8 cellular contexts compared by ENCODE assay signal in genomic region chr17:65022751-65023421, GRCh38. TPM values are rescaled to one million over a fixed set of nuclear protein-coding genes. Genes with fewer than 3 reads are reported as not detected.
DNase-seq lines count a peak whose midpoint lies in the region; ATAC-seq and TF ChIP-seq lines count a peak whose summit lies in the region.

No MANE protein-coding gene starts in this region.

- peak overlapping the region in 5 of 7 donors; percentile 3 to 70 (median 58) for H3K27ac Mint-ChIP-seq in CD14-positive monocyte

- intact Hi-C loops in CD14-positive monocyte (cut with micrococcal nuclease) (loop anchor here (5.0 to 10.0 kb wide), 3 partner anchors 34 to 48 kb away; partner anchors contain the start of gene GNA13 (in 1 of the 2)), thyroid gland (cut with DNase I) (no loop called here)

- peaks cover 30 to 32% of the 10 kb centered on the region in 2 donors for H3K4me1 ChIP-seq in thyroid gland

- H3K9me3 ChIP-seq in SU-DHL-6 (ENCODE audit: insufficient read depth, low read length) (no peaks in the 10 kb centered on the region), thyroid gland (no peaks in the 10 kb centered on the region)

- no peak overlapping the region for H2AFZ ChIP-seq in SU-DHL-6 (ENCODE audit: low read depth, low read length, severe bottlenecking)

- H3K79me2 ChIP-seq in SU-DHL-6 (ENCODE audit: insufficient read depth, low read length) = peaks cover 100% of the 10 kb centered on the region

- peak overlapping the region; percentile 92 for H3K4me2 ChIP-seq in SU-DHL-6 (ENCODE audit: low read depth, low read length, poor library complexity, severe bottlenecking)

- H3F3A ChIP-seq in SU-DHL-6 (ENCODE audit: insufficient read depth) = peaks cover 93% of the 10 kb centered on the region

- H3K9me2 ChIP-seq in SU-DHL-6 (replicated peaks; ENCODE audit: insufficient read depth, low read length) = no peaks in the 10 kb centered on the region

- ATAC-seq in GM19023 (IDR thresholded peaks at IDR 0.05; ENCODE audit: unreplicated experiment) (peak; percentile 81), HG03064 (IDR thresholded peaks at IDR 0.05; ENCODE audit: low read depth, unreplicated experiment) (peak; percentile 86)

- DNase-seq in CD14-positive monocyte (ENCODE audit: low spot score) = no peak
- peak; percentile 41 for DNase-seq in fibroblast of villous mesenchyme (ENCODE audit: low read depth)
- DNase-seq in thyroid gland = no peak
- no peak for DNase-seq in T-helper 9 cell
- DNase-seq in DMS53 treated with DMSO at 0.1 percent for 48 hours (lab: John Stamatoyannopoulos, UW; ENCODE audit: unreplicated experiment) = no peak

- no peak for TF ChIP-seq POLR2A in thyroid gland (IDR thresholded peaks at IDR 0.05)

- H3K36me3 ChIP-seq in SU-DHL-6 (ENCODE audit: low read length) (peaks cover 21% of the 10 kb centered on the region; the same call in 1 of the 2 replicates), thyroid gland (no peaks in the 10 kb centered on the region)

- H3K9ac ChIP-seq in SU-DHL-6 (ENCODE audit: low read length) = peak overlapping the region; percentile 61

- H3K27me3 ChIP-seq in SU-DHL-6 (ENCODE audit: low read length) = no peaks in the 10 kb centered on the region
- no peaks in the 10 kb centered on the region for H3K27me3 ChIP-seq in thyroid gland

- no peak overlapping the region for H3K4me3 Mint-ChIP-seq in CD14-positive monocyte

- no peaks in the 10 kb centered on the region for H3K9me3 Mint-ChIP-seq in CD14-positive monocyte

- H3K4me3 ChIP-seq in SU-DHL-6 (ENCODE audit: insufficient read depth, low read length, poor library complexity, severe bottlenecking) (peak overlapping the region; percentile 42), fibroblast of villous mesenchyme (ENCODE audit: low read depth, low read length) (no peak overlapping the region), thyroid gland (replicated peaks in 1 of 3) (no peak overlapping the region)

- no peak for TF ChIP-seq CTCF in CD14-positive monocyte (IDR thresholded peaks at IDR 0.05)
- TF ChIP-seq CTCF in SU-DHL-6 (IDR thresholded peaks at IDR 0.05; ENCODE audit: insufficient read depth, low read length, poor library complexity, severe bottlenecking) = no peak
- no peak for TF ChIP-seq CTCF in fibroblast of villous mesenchyme (IDR thresholded peaks at IDR 0.05; ENCODE audit: insufficient read depth, low read depth, low read length)
- no peak for TF ChIP-seq CTCF in thyroid gland (IDR thresholded peaks at IDR 0.05)

- H3K27me3 Mint-ChIP-seq in CD14-positive monocyte (ENCODE audit: low read depth in 3 of 3) = peaks cover 0 to 5% (median 0%) of the 10 kb centered on the region in 3 donors

- H3K27ac ChIP-seq in SU-DHL-6 (ENCODE audit: low read depth, low read length) = peak overlapping the region; percentile 92
- peak overlapping the region in 2 of 3 donors; percentile 7 to 43 for H3K27ac ChIP-seq in thyroid gland

- peaks cover 53% of the 10 kb centered on the region for H3K4me1 Mint-ChIP-seq in CD14-positive monocyte

- 61 to 71% methylated on average over 7 of the region's 7 CpGs for WGBS in thyroid gland, 2 donors

- peaks cover 38 to 40% of the 10 kb centered on the region in 2 donors for H3K36me3 Mint-ChIP-seq in CD14-positive monocyte

- no peaks in the 10 kb centered on the region; the same call in 1 of the 2 replicates for H4K20me1 ChIP-seq in SU-DHL-6 (ENCODE audit: low read depth, low read length)

RNA-seq across cellular contexts. Expression of gene GNA13, which starts 33.7 kb away (rescaled TPM):
- 10 to 100 TPM; 40.3 to 49.3 TPM for polyA plus RNA-seq in CD14-positive monocyte
- 62.5 and 82.5 TPM in 2 replicates for total RNA-seq in fibroblast of villous mesenchyme
- 10 to 100 TPM; 39.4 to 59.4 (median 49.9) TPM for total RNA-seq in thyroid gland
